16 cellular contexts compared by ENCODE assay signal in genomic region chr17:29665480-29665807, GRCh38. TPM values are rescaled to one million over a fixed set of nuclear protein-coding genes. Genes with fewer than 3 reads are reported as not detected.
DNase-seq lines count a peak whose midpoint lies in the region; ATAC-seq, FAIRE-seq and TF ChIP-seq lines count a peak whose summit lies in the region.
"Had no signal": no experiment of that assay in that cellular context is flagged by ENCODE, and none has a peak within 500 bp of the region (broad histone marks: within the 10 kb centered on the region; RNA-seq: fewer than 3 reads in every experiment).

No MANE protein-coding gene starts in this region.

- TF ChIP-seq CTCF in HFFc6 (IDR thresholded peaks at IDR 0.05) = no peak
- no peak for TF ChIP-seq CTCF in GM12878 (IDR thresholded peaks at IDR 0.05 in 2 of 3, conservative IDR thresholded peaks at IDR 0.05 in 1 of 3; ENCODE audit: control insufficient read depth in 2 of 3, extremely low read depth in 1 of 3, insufficient read depth in 1 of 3, low read depth in 3 of 3, low read length in 3 of 3)
- no peak for TF ChIP-seq CTCF in osteoblast (IDR thresholded peaks at IDR 0.05; ENCODE audit: extremely low read depth, low read depth, low read length)

- CTCF ChIA-PET in GM12878 (lab: Yijun Ruan, JAX) = interaction anchor here (1.0 to 4.0 kb wide), 10 partner anchors 11 to 266 kb away, joined by 3 to 18 read pairs (median 6); no protein-coding TSS in a partner anchor

- no peak overlapping the region for H3K4me3 ChIP-seq in GM12878
- H3K4me3 ChIP-seq in osteoblast (ENCODE audit: insufficient read depth, low read length) = no peak overlapping the region
- H3K4me3 ChIP-seq in small intestine (ENCODE audit: low read depth in 1 of 2, low read length in 2 of 2) = no peak overlapping the region
- H3K4me3 ChIP-seq: vagina had no signal

- H3K9me3 Mint-ChIP-seq in HFFc6 = no peaks in the 10 kb centered on the region
- H3K9me3 Mint-ChIP-seq: central memory CD8-positive, alpha-beta T cell had no signal

- H3K36me3 Mint-ChIP-seq in HFFc6 (ENCODE audit: low read depth) (peaks cover 28% of the 10 kb centered on the region), T-helper 17 cell (ENCODE audit: low read depth) (peaks cover 7% of the 10 kb centered on the region)

- H4K20me1 ChIP-seq in GM12878 (ENCODE audit: control insufficient read depth, insufficient read depth) = no peaks in the 10 kb centered on the region
- H4K20me1 ChIP-seq in osteoblast (ENCODE audit: insufficient read depth, low read length) = no peaks in the 10 kb centered on the region

- H3K4me1 ChIP-seq in GM12878 (ENCODE audit: control insufficient read depth, insufficient read depth, low read length) (peaks cover 8% of the 10 kb centered on the region), osteoblast (ENCODE audit: insufficient read depth, low read length) (peaks cover 30% of the 10 kb centered on the region), small intestine (ENCODE audit: control insufficient read depth in 2 of 2, insufficient read depth in 1 of 2, low read depth in 1 of 2, low read length in 1 of 2) (peaks cover 0 to 3% of the 10 kb centered on the region in 2 donors)
- H3K4me1 ChIP-seq: vagina had no signal

- BruUV-seq in GM12878 (replicated peaks; lab: Mats Ljungman, UMichigan) = no TSS peak

- intact Hi-C loops in GM12878 (cut with micrococcal nuclease; ENCODE audit: unreplicated experiment) = no loop called here

- DNase-seq in CD1c-positive myeloid dendritic cell (ENCODE audit: extremely low spot score) (peak; percentile 84), HFFc6 (no peak), GM12878 (ENCODE audit: low read depth, low spot score) (no peak), osteoblast (ENCODE audit: insufficient read length, low spot score, missing footprints) (no peak), small intestine (no peak), medulla oblongata (ENCODE audit: extremely low spot score) (no peak), NCI-H2227 treated with DMSO at 0.1 percent for 48 hours (lab: John Stamatoyannopoulos, UW) (no peak), T-helper 17 cell (no peak)
- DNase-seq: activated CD8-positive, alpha-beta memory T cell treated with anti-CD3 and anti-CD28 coated beads, Interleukin-2, amount 50 U/mL, for 4 hours; DND-41; kidney; NCI-H146; posterior cingulate gyrus; T1000 had no signal

- H3K4me1 Mint-ChIP-seq in HFFc6 (ENCODE audit: low read depth) (peaks cover 39% of the 10 kb centered on the region), T-helper 17 cell (peaks cover 3% of the 10 kb centered on the region)

- SMC1A ChIA-PET in GM12878 (lab: Charles Lee; ENCODE audit: uncharacterized antibody, unreplicated experiment) = interaction anchor here (0.8 to 2.6 kb wide), 19 partner anchors 9 to 364 kb away, joined by 3 to 21 read pairs (median 4); no protein-coding TSS in a partner anchor

- H3K27ac Mint-ChIP-seq in HFFc6 (peak overlapping the region; percentile 72), T-helper 17 cell (no peak overlapping the region)

- H3K79me2 ChIP-seq in GM12878 (ENCODE audit: control insufficient read depth, insufficient read depth, low read length) (no peaks in the 10 kb centered on the region), osteoblast (ENCODE audit: insufficient read depth, low read length) (no peaks in the 10 kb centered on the region)

- H3K27me3 Mint-ChIP-seq in HFFc6 (ENCODE audit: insufficient read depth) (peaks cover 4% of the 10 kb centered on the region; the same call in 1 of the 2 replicates), T-helper 17 cell (no peaks in the 10 kb centered on the region)
- H3K27me3 Mint-ChIP-seq: central memory CD8-positive, alpha-beta T cell had no signal

- H3K27me3 ChIP-seq in GM12878 (replicated peaks in 1 of 2; ENCODE audit: control insufficient read depth in 2 of 2, insufficient read depth in 2 of 2, low read length in 1 of 2) (no peaks in the 10 kb centered on the region), osteoblast (ENCODE audit: insufficient read depth, low read length) (no peaks in the 10 kb centered on the region), small intestine (ENCODE audit: control insufficient read depth in 2 of 2, insufficient read depth in 2 of 2, low read length in 2 of 2) (no peaks in the 10 kb centered on the region)
- H3K27me3 ChIP-seq: vagina had no signal

- FAIRE-seq in GM12878 (lab: Jason Lieb, UNC) = no peak
- no peak for FAIRE-seq in small intestine (lab: Jason Lieb, UNC)
- FAIRE-seq: kidney had no signal

- TF ChIP-seq RAD21 in GM12878 (IDR thresholded peaks at IDR 0.05; ENCODE audit: insufficient read depth, low read depth, low read length) = no peak

- H2AFZ ChIP-seq in GM12878 (ENCODE audit: control insufficient read depth, low read depth, low read length) (no peak overlapping the region), osteoblast (ENCODE audit: low read length) (peak overlapping the region; percentile 27)

- RAD21 ChIA-PET in GM12878 (lab: Charles Lee; ENCODE audit: unreplicated experiment) = interaction anchor here (0.7 to 2.6 kb wide), 13 partner anchors 9 to 266 kb away, joined by 3 to 21 read pairs (median 4); no protein-coding TSS in a partner anchor

- H3K4me3 Mint-ChIP-seq in HFFc6 (no peak overlapping the region), T-helper 17 cell (no peak overlapping the region)
- H3K4me3 Mint-ChIP-seq: central memory CD8-positive, alpha-beta T cell had no signal

- H3K4me2 ChIP-seq in GM12878 (ENCODE audit: control insufficient read depth, insufficient read depth) (no peak overlapping the region), osteoblast (ENCODE audit: insufficient read depth, low read length) (peak overlapping the region; percentile 40)

- POLR2A ChIA-PET in GM12878 (lab: Charles Lee) = interaction anchor here (0.5 to 2.1 kb wide), 9 partner anchors 8 to 267 kb away, joined by 3 to 10 read pairs (median 4); no protein-coding TSS in a partner anchor

- peak overlapping the region; percentile 4; the same call in 1 of the 2 replicates for H3K27ac ChIP-seq in GM12878 (ENCODE audit: control insufficient read depth, insufficient read depth)
- peak overlapping the region; percentile 60 for H3K27ac ChIP-seq in osteoblast (ENCODE audit: low read depth, low read length)
- no peak overlapping the region for H3K27ac ChIP-seq in small intestine (ENCODE audit: low read depth in 1 of 2, low read length in 1 of 2)
- H3K27ac ChIP-seq: vagina had no signal

- WGBS in GM12878 (ENCODE audit: insufficient coverage, insufficient replicate concordance, low lambda C conversion rate, missing lambda C conversion rate) = 0% methylated on average over 1 of the region's 1 CpG
- 6 to 17% (median 11%) methylated on average over 1 of the region's 1 CpG for WGBS in small intestine, 3 donors

- H3K9me3 ChIP-seq in GM12878 (replicated peaks; ENCODE audit: control insufficient read depth, insufficient read depth, low read length) (no peaks in the 10 kb centered on the region), osteoblast (ENCODE audit: low read depth, low read length) (no peaks in the 10 kb centered on the region), small intestine (ENCODE audit: control insufficient read depth, low read depth) (no peaks in the 10 kb centered on the region), T-helper 17 cell (ENCODE audit: control insufficient read depth, low read length, poor library complexity, severe bottlenecking) (no peaks in the 10 kb centered on the region)
- H3K9me3 ChIP-seq: vagina had no signal

- H3K36me3 ChIP-seq in GM12878 (ENCODE audit: control insufficient read depth in 2 of 2, insufficient read depth in 2 of 2, low read length in 1 of 2) = peaks cover 5 to 40% of the 10 kb centered on the region in 2 experiments
- peaks cover 7% of the 10 kb centered on the region for H3K36me3 ChIP-seq in osteoblast (ENCODE audit: insufficient read depth, low read length)
- H3K36me3 ChIP-seq in small intestine (ENCODE audit: control insufficient read depth in 2 of 2, insufficient read depth in 2 of 2, low read length in 2 of 2) = peaks cover 3 to 12% of the 10 kb centered on the region in 2 donors

- no peak for ATAC-seq in GM12878
- ATAC-seq in T-helper 17 cell = no peak

- H3K9ac ChIP-seq in GM12878 (ENCODE audit: control insufficient read depth, insufficient read depth, low read length) = no peak overlapping the region

- TF ChIP-seq EP300 in GM12878 (IDR thresholded peaks at IDR 0.05; ENCODE audit: borderline replicate concordance in 1 of 2, control insufficient read depth in 1 of 2, low read depth in 2 of 2, low read length in 2 of 2) = no peak

- in situ Hi-C loops in GM12878 (cut with MboI) = no loop called here

- no peak for TF ChIP-seq POLR2A in GM12878 (IDR thresholded peaks at IDR 0.05; ENCODE audit: low read depth, low read length)

RNA-seq across cellular contexts. Expression of gene CORO6, which starts 42.7 kb away (rescaled TPM):
- total RNA-seq in HFFc6 (2021; fragmentation: NEBNext Ultra II Directional; extraction: Animal tissue kit (Norgen Biotek cat#: 25700)) = 1 to 10 TPM; 4.6 to 6.1 (median 5.4) TPM
- total RNA-seq in GM12878 (2013; cell fraction: nucleolus; rRNA removed) = 4.0 and 4.3 TPM in 2 replicates
- 2.6 and 3.6 TPM in 2 replicates for total RNA-seq in GM12878 (2014; rRNA removed)
- 0.63 and 0.69 TPM in 2 replicates for total RNA-seq in GM12878 (2014; rRNA removed; fragmentation: Illumina TruSeq; extraction: Trizol)
- 3.2 and 3.7 TPM in 2 replicates for total RNA-seq in GM12878 (2021)
- polyA plus RNA-seq in GM12878 (2011; ENCODE audit: low read depth) = 0.80 TPM
- polyA plus RNA-seq in GM12878 (2011; rRNA removed) = 0.69 and 0.87 TPM in 2 replicates
- polyA plus RNA-seq in GM12878 (2011; cell fraction: cytosol; rRNA removed) = 0.60 and 0.99 TPM in 2 replicates
- polyA plus RNA-seq in GM12878 (2011; cell fraction: nucleus; rRNA removed) = 12.2 and 15.8 TPM in 2 replicates
- 2.5 and 2.6 TPM in 2 replicates for polyA plus RNA-seq in GM12878 (2012)
- 1.3 and 1.9 TPM in 2 replicates for polyA plus RNA-seq in GM12878 (2014; fragmentation: Illumina TruSeq; extraction: Trizol)
- under 1 TPM in 1 of 2 experiments, not detected in 1; 0.26 TPM for polyA plus RNA-seq in GM12878 (2014; fragmentation: Nextera tagmentation; extraction: Ambion mirVana)
- 5.0 and 5.4 TPM in 2 replicates for polyA plus RNA-seq in GM12878 (2014; rRNA removed)
- 1 to 10 TPM; 1.7 to 3.3 TPM for polyA plus RNA-seq in GM12878 (2016; fragmentation: Nextera tagmentation; extraction: Ambion mirVana)
- 0.72 and 1.2 TPM in 2 replicates for polyA minus RNA-seq in GM12878 (2011; rRNA and poly(A)+ RNA removed)
- polyA minus RNA-seq in GM12878 (2011; cell fraction: cytosol; rRNA and poly(A)+ RNA removed) = not detected in 2 replicates
- polyA minus RNA-seq in GM12878 (2011; cell fraction: nucleus; rRNA and poly(A)+ RNA removed) = 1.6 and 2.0 TPM in 2 replicates
- 12.7 and 20.3 TPM in 2 replicates for total RNA-seq in osteoblast
- 1 to 10 TPM in 2 of 3 donors, under 1 TPM in 1; 0.67 to 7.3 (median 1.4) TPM for polyA plus RNA-seq in small intestine
- total RNA-seq in T-helper 17 cell = 1 to 10 TPM; 1.7 to 2.6 TPM

Comparison
In these comparisons a context has a peak if more than half of its experiments do, and no peak if none do; other contexts are left out.
1. H3K27ac ChIP-seq: peak in GM12878 (single experiment) and osteoblast (single experiment); none in small intestine (0 of 2).